In genomic region chr22:41593336-41593960, GRCh38 we compare ENCODE assay signal across 4 cellular contexts. TPM values are rescaled to one million over a fixed set of nuclear protein-coding genes. Genes with fewer than 3 reads are reported as not detected.
"Had no signal": no experiment of that assay in that cellular context is flagged by ENCODE, and none has a peak within 500 bp of the region (broad histone marks: within the 10 kb centered on the region; RNA-seq: fewer than 3 reads in every experiment).

No MANE protein-coding gene starts in this region.

RNA-seq across cellular contexts. Expression of gene CSDC2, which starts 32.6 kb away (rescaled TPM):
- total RNA-seq: MCF 10A, NCI-H460, PC-3, SK-MEL-5 had no signal
